In the genomic region with DNA sequence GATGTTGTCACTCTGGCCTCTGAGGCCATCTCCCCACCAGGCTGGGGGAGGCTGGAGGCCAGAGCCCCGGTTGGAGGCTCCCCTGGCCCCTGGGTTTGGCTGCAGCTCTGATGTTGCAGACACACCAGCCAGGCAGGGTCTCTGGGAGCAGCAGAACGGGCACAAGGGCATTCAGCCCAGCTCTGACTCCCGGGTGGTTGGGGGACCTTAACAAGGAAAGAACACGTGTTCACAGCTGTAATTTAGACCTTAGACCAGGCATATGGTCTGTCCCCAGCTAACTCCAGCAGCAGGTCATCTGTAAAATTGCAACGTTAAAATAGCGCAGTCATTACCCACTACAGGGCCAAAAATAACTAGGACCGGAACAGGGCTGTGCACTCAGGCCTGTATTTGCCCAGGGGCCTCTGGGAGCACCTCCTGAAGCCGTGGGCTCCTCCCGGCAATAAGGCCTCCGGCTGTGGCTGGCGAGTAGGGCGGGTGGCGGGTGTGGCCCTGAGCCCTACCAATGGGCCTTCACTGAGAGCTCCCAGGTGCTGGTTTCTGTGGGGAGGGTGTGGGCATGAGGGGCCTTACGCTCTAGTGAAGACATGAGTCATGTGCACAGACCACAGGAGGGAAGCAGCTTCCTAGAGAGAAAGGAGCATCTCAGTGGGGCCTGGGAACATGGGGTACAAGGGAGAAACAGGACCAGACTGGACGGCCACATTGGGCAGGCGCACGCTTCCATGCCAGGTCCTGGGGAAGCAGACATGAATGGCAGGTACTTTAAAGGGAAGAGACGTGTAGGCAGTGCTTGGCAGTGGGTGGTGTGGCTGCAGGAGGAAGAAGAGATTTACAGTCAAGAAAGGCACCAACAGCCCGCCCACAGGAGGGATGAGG, we compare ENCODE assay signal across 1 cellular context.
TF ChIP-seq lines count a peak whose summit lies in the region.

No MANE protein-coding gene starts in this region.

TF ChIP-seq in GM12878, 131 proteins besides CTCF, POLR2A, EP300 and RAD21 (continued from another document and continues in another):
- TF ChIP-seq, protein P1, sequence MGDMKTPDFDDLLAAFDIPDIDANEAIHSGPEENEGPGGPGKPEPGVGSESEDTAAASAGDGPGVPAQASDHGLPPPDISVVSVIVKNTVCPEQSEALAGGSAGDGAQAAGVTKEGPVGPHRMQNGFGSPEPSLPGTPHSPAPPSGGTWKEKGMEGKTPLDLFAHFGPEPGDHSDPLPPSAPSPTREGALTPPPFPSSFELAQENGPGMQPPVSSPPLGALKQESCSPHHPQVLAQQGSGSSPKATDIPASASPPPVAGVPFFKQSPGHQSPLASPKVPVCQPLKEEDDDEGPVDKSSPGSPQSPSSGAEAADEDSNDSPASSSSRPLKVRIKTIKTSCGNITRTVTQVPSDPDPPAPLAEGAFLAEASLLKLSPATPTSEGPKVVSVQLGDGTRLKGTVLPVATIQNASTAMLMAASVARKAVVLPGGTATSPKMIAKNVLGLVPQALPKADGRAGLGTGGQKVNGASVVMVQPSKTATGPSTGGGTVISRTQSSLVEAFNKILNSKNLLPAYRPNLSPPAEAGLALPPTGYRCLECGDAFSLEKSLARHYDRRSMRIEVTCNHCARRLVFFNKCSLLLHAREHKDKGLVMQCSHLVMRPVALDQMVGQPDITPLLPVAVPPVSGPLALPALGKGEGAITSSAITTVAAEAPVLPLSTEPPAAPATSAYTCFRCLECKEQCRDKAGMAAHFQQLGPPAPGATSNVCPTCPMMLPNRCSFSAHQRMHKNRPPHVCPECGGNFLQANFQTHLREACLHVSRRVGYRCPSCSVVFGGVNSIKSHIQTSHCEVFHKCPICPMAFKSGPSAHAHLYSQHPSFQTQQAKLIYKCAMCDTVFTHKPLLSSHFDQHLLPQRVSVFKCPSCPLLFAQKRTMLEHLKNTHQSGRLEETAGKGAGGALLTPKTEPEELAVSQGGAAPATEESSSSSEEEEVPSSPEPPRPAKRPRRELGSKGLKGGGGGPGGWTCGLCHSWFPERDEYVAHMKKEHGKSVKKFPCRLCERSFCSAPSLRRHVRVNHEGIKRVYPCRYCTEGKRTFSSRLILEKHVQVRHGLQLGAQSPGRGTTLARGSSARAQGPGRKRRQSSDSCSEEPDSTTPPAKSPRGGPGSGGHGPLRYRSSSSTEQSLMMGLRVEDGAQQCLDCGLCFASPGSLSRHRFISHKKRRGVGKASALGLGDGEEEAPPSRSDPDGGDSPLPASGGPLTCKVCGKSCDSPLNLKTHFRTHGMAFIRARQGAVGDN (IDR thresholded peaks at IDR 0.05) = peak; percentile 83
- TF ChIP-seq KLF5 (IDR thresholded peaks at IDR 0.05; ENCODE audit: partially characterized antibody) (no peak), EED (IDR thresholded peaks at IDR 0.05; ENCODE audit: low read depth) (peak; percentile 98), SIN3A (IDR thresholded peaks at IDR 0.05; ENCODE audit: low read depth, low read length) (no peak), GABPA (IDR thresholded peaks at IDR 0.05; ENCODE audit: low read depth) (no peak), BHLHE40 (IDR thresholded peaks at IDR 0.05; ENCODE audit: borderline replicate concordance in 1 of 2, low read depth in 2 of 2, low read length in 1 of 2) (peak; percentile 84 to 93), RUNX3 (IDR thresholded peaks at IDR 0.05; ENCODE audit: low read length) (peak; percentile 95), GATAD2B (conservative IDR thresholded peaks at IDR 0.05; ENCODE audit: low read depth) (no peak), HDGF (IDR thresholded peaks at IDR 0.05) (peak; percentile 87; the same call in 1 of the 2 replicates), SUPT20H (IDR thresholded peaks at IDR 0.05; ENCODE audit: borderline replicate concordance, control insufficient read depth, low read depth, low read length) (no peak), MTA2 (IDR thresholded peaks at IDR 0.05; ENCODE audit: low read depth) (peak; percentile 77), TCF3 (IDR thresholded peaks at IDR 0.05; ENCODE audit: borderline replicate concordance, insufficient read depth, low read depth, low read length) (peak; percentile 92), CHD4 (IDR thresholded peaks at IDR 0.05) (0 out of 2 replicates have a peak, but pooled peaks have one; percentile 41), PML (IDR thresholded peaks at IDR 0.05; ENCODE audit: low read length) (peak; percentile 52; the same call in 1 of the 2 replicates), PAX8 (IDR thresholded peaks at IDR 0.05) (no peak), ATF7 (IDR thresholded peaks at IDR 0.05; ENCODE audit: low read depth) (peak; percentile 50), TARDBP (IDR thresholded peaks at IDR 0.05; ENCODE audit: borderline replicate concordance) (0 out of 2 replicates have a peak, but pooled peaks have one; percentile 35), ZBED1 (IDR thresholded peaks at IDR 0.05; ENCODE audit: borderline replicate concordance) (peak; percentile 22; the same call in 1 of the 2 replicates), SP1 (IDR thresholded peaks at IDR 0.05; ENCODE audit: low read depth, low read length) (peak; percentile 43), RFX5 (IDR thresholded peaks at IDR 0.05; ENCODE audit: low read depth, low read length) (no peak), FOS (IDR thresholded peaks at IDR 0.05; ENCODE audit: borderline replicate concordance, extremely low read depth, insufficient read length) (no peak), IKZF1 (conservative IDR thresholded peaks at IDR 0.05) (peak; percentile 97), ZNF622 (IDR thresholded peaks at IDR 0.05) (no peak), NFIC (IDR thresholded peaks at IDR 0.05; ENCODE audit: low read depth, low read length) (peak; percentile 90), ETV6 (conservative IDR thresholded peaks at IDR 0.05 in 1 of 2, IDR thresholded peaks at IDR 0.05 in 1 of 2; ENCODE audit: borderline replicate concordance in 1 of 2, low read depth in 1 of 2) (peak in 1 of 2 experiments; percentile 35; a peak in 1 of 4 replicates), RB1 (IDR thresholded peaks at IDR 0.05; ENCODE audit: borderline replicate concordance) (no peak), KAT2A (conservative IDR thresholded peaks at IDR 0.05; ENCODE audit: control insufficient read depth, low read depth, low read length) (no peak), LARP7 (IDR thresholded peaks at IDR 0.05) (no peak), TCF12 (IDR thresholded peaks at IDR 0.05; ENCODE audit: low read depth, low read length) (peak; percentile 67), KDM1A (IDR thresholded peaks at IDR 0.05; ENCODE audit: borderline replicate concordance) (no peak), SRF (IDR thresholded peaks at IDR 0.05; ENCODE audit: low read depth in 2 of 2, low read length in 2 of 2) (peak in 1 of 2 experiments; percentile 35; a peak in 1 of 4 replicates), CBX5 (IDR thresholded peaks at IDR 0.05; ENCODE audit: low read depth) (no peak), SREBF1 (IDR thresholded peaks at IDR 0.05; ENCODE audit: low read length) (no peak), MXI1 (IDR thresholded peaks at IDR 0.05; ENCODE audit: low read depth, low read length) (no peak), CREM (IDR thresholded peaks at IDR 0.05; ENCODE audit: low read depth) (peak; percentile 61; the same call in 1 of the 2 replicates), SREBF2 (IDR thresholded peaks at IDR 0.05; ENCODE audit: low read length) (no peak), CHD1 (IDR thresholded peaks at IDR 0.05; ENCODE audit: low read depth, low read length) (no peak), NR2F1 (conservative IDR thresholded peaks at IDR 0.05) (peak; percentile 48), NFXL1 (IDR thresholded peaks at IDR 0.05; ENCODE audit: borderline replicate concordance) (peak; percentile 93)
- TF ChIP-seq, protein P2, sequence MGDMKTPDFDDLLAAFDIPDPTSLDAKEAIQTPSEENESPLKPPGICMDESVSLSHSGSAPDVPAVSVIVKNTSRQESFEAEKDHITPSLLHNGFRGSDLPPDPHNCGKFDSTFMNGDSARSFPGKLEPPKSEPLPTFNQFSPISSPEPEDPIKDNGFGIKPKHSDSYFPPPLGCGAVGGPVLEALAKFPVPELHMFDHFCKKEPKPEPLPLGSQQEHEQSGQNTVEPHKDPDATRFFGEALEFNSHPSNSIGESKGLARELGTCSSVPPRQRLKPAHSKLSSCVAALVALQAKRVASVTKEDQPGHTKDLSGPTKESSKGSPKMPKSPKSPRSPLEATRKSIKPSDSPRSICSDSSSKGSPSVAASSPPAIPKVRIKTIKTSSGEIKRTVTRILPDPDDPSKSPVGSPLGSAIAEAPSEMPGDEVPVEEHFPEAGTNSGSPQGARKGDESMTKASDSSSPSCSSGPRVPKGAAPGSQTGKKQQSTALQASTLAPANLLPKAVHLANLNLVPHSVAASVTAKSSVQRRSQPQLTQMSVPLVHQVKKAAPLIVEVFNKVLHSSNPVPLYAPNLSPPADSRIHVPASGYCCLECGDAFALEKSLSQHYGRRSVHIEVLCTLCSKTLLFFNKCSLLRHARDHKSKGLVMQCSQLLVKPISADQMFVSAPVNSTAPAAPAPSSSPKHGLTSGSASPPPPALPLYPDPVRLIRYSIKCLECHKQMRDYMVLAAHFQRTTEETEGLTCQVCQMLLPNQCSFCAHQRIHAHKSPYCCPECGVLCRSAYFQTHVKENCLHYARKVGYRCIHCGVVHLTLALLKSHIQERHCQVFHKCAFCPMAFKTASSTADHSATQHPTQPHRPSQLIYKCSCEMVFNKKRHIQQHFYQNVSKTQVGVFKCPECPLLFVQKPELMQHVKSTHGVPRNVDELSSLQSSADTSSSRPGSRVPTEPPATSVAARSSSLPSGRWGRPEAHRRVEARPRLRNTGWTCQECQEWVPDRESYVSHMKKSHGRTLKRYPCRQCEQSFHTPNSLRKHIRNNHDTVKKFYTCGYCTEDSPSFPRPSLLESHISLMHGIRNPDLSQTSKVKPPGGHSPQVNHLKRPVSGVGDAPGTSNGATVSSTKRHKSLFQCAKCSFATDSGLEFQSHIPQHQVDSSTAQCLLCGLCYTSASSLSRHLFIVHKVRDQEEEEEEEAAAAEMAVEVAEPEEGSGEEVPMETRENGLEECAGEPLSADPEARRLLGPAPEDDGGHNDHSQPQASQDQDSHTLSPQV (IDR thresholded peaks at IDR 0.05) = no peak
- TF ChIP-seq, protein P3, sequence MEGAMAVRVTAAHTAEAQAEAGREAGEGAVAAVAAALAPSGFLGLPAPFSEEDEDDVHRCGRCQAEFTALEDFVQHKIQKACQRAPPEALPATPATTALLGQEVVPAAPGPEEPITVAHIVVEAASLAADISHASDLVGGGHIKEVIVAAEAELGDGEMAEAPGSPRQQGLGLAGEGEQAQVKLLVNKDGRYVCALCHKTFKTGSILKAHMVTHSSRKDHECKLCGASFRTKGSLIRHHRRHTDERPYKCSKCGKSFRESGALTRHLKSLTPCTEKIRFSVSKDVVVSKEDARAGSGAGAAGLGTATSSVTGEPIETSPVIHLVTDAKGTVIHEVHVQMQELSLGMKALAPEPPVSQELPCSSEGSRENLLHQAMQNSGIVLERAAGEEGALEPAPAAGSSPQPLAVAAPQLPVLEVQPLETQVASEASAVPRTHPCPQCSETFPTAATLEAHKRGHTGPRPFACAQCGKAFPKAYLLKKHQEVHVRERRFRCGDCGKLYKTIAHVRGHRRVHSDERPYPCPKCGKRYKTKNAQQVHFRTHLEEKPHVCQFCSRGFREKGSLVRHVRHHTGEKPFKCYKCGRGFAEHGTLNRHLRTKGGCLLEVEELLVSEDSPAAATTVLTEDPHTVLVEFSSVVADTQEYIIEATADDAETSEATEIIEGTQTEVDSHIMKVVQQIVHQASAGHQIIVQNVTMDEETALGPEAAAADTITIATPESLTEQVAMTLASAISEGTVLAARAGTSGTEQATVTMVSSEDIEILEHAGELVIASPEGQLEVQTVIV (IDR thresholded peaks at IDR 0.05; ENCODE audit: borderline replicate concordance, partially characterized antibody) = no peak
- TF ChIP-seq, protein P4, sequence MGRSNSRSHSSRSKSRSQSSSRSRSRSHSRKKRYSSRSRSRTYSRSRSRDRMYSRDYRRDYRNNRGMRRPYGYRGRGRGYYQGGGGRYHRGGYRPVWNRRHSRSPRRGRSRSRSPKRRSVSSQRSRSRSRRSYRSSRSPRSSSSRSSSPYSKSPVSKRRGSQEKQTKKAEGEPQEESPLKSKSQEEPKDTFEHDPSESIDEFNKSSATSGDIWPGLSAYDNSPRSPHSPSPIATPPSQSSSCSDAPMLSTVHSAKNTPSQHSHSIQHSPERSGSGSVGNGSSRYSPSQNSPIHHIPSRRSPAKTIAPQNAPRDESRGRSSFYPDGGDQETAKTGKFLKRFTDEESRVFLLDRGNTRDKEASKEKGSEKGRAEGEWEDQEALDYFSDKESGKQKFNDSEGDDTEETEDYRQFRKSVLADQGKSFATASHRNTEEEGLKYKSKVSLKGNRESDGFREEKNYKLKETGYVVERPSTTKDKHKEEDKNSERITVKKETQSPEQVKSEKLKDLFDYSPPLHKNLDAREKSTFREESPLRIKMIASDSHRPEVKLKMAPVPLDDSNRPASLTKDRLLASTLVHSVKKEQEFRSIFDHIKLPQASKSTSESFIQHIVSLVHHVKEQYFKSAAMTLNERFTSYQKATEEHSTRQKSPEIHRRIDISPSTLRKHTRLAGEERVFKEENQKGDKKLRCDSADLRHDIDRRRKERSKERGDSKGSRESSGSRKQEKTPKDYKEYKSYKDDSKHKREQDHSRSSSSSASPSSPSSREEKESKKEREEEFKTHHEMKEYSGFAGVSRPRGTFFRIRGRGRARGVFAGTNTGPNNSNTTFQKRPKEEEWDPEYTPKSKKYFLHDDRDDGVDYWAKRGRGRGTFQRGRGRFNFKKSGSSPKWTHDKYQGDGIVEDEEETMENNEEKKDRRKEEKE (IDR thresholded peaks at IDR 0.05) = no peak
- TF ChIP-seq, protein P5, sequence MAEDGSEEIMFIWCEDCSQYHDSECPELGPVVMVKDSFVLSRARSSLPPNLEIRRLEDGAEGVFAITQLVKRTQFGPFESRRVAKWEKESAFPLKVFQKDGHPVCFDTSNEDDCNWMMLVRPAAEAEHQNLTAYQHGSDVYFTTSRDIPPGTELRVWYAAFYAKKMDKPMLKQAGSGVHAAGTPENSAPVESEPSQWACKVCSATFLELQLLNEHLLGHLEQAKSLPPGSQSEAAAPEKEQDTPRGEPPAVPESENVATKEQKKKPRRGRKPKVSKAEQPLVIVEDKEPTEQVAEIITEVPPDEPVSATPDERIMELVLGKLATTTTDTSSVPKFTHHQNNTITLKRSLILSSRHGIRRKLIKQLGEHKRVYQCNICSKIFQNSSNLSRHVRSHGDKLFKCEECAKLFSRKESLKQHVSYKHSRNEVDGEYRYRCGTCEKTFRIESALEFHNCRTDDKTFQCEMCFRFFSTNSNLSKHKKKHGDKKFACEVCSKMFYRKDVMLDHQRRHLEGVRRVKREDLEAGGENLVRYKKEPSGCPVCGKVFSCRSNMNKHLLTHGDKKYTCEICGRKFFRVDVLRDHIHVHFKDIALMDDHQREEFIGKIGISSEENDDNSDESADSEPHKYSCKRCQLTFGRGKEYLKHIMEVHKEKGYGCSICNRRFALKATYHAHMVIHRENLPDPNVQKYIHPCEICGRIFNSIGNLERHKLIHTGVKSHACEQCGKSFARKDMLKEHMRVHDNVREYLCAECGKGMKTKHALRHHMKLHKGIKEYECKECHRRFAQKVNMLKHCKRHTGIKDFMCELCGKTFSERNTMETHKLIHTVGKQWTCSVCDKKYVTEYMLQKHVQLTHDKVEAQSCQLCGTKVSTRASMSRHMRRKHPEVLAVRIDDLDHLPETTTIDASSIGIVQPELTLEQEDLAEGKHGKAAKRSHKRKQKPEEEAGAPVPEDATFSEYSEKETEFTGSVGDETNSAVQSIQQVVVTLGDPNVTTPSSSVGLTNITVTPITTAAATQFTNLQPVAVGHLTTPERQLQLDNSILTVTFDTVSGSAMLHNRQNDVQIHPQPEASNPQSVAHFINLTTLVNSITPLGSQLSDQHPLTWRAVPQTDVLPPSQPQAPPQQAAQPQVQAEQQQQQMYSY (CRISPR knock-in tag; IDR thresholded peaks at IDR 0.05) = no peak
